ENCODE assay signal across 8 cellular contexts in the genomic region with DNA sequence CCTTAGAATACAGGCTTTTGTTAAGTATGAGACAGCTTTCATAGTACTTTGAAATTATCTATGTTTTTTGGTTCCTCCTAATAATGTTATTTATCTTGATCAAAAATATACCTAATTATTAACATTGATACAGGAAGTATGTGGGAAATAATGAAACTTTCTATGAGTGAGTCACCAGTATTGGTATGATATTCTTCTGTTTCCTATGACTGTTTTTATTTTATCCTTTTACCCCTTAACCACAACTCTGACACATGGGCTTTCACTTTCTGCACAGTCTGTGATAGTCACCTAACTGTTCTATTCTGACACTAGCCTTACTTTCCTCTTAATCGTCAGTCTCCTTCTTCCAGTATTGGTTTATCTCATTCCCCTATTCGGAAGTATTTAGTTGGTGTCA. TPM values are rescaled to one million over a fixed set of nuclear protein-coding genes. Genes with fewer than 3 reads are reported as not detected.
DNase-seq lines count a peak whose midpoint lies in the region; ATAC-seq, FAIRE-seq and TF ChIP-seq lines count a peak whose summit lies in the region.

No MANE protein-coding gene starts in this region.

- H3K9me3 ChIP-seq in astrocyte (ENCODE audit: insufficient read depth, low read depth, low read length) (no peaks in the 10 kb centered on the region), gastroesophageal sphincter (no peaks in the 10 kb centered on the region)

- peaks cover 1% of the 10 kb centered on the region for H3K36me3 Mint-ChIP-seq in astrocyte (ENCODE audit: low read depth, unreplicated experiment)
- no peaks in the 10 kb centered on the region for H3K36me3 Mint-ChIP-seq in type B pancreatic cell

- H3K4me1 Mint-ChIP-seq in astrocyte (ENCODE audit: low read depth, unreplicated experiment) (peaks cover 4% of the 10 kb centered on the region), type B pancreatic cell (ENCODE audit: unreplicated experiment) (no peaks in the 10 kb centered on the region)

- no peak for TF ChIP-seq EP300 in gastroesophageal sphincter (IDR thresholded peaks at IDR 0.05)

- no peak overlapping the region for H2AFZ ChIP-seq in KMS-11 (ENCODE audit: low read depth)
- H2AFZ ChIP-seq in astrocyte (ENCODE audit: low read depth, low read length), result no peak overlapping the region

- H3K36me3 ChIP-seq in KMS-11 (ENCODE audit: insufficient read depth), result no peaks in the 10 kb centered on the region
- no peaks in the 10 kb centered on the region for H3K36me3 ChIP-seq in astrocyte (ENCODE audit: insufficient read depth, low read length)
- peaks cover 0 to 30% of the 10 kb centered on the region in 2 donors for H3K36me3 ChIP-seq in gastroesophageal sphincter

- H3K27ac Mint-ChIP-seq in astrocyte (ENCODE audit: unreplicated experiment) (no peak overlapping the region), type B pancreatic cell (no peak overlapping the region)

- peak; percentile 81 for FAIRE-seq in astrocyte (lab: Jason Lieb, UNC)

- no peaks in the 10 kb centered on the region for H3K9me3 Mint-ChIP-seq in astrocyte (ENCODE audit: unreplicated experiment)
- H3K9me3 Mint-ChIP-seq in type B pancreatic cell, result no peaks in the 10 kb centered on the region

- WGBS in gastroesophageal sphincter (ENCODE audit: low coverage in 1 of 2), 2 donors, result 84 to 95% methylated on average over 2 of the region's 2 CpGs

- in situ Hi-C loops in G401 (cut with HindIII; ENCODE audit: low sequenced_read_pairs), result no loop called here

- TF ChIP-seq CTCF in KMS-11 (conservative IDR thresholded peaks at IDR 0.05; ENCODE audit: low read depth, low read length) (no peak), astrocyte (IDR thresholded peaks at IDR 0.05; ENCODE audit: insufficient read depth, low read depth, low read length) (no peak), type B pancreatic cell (conservative IDR thresholded peaks at IDR 0.05) (no peak), gastroesophageal sphincter (IDR thresholded peaks at IDR 0.05) (no peak)

- 0 out of 2 replicates have a peak, but pooled peaks cover 7% of the 10 kb centered on the region for H4K20me1 ChIP-seq in KMS-11 (ENCODE audit: insufficient read depth)
- H4K20me1 ChIP-seq in astrocyte (ENCODE audit: insufficient read depth, low read length), result no peaks in the 10 kb centered on the region

- H3K27ac ChIP-seq in KMS-11, result no peak overlapping the region
- H3K27ac ChIP-seq in astrocyte (ENCODE audit: low read depth, low read length), result no peak overlapping the region
- no peak overlapping the region for H3K27ac ChIP-seq in gastroesophageal sphincter

- H3K4me3 Mint-ChIP-seq in astrocyte (ENCODE audit: unreplicated experiment), result peak overlapping the region; percentile 9
- H3K4me3 Mint-ChIP-seq in type B pancreatic cell, result no peak overlapping the region

- TF ChIP-seq POLR2A in gastroesophageal sphincter (IDR thresholded peaks at IDR 0.05), result no peak

- ATAC-seq in GM18498 (IDR thresholded peaks at IDR 0.05; ENCODE audit: unreplicated experiment) (peak; percentile 45), GM21717 (IDR thresholded peaks at IDR 0.05; ENCODE audit: unreplicated experiment) (peak; percentile 53), gastroesophageal sphincter (no peak)

- no peaks in the 10 kb centered on the region for H3K27me3 Mint-ChIP-seq in astrocyte (ENCODE audit: low read depth, unreplicated experiment)
- H3K27me3 Mint-ChIP-seq in type B pancreatic cell, result no peaks in the 10 kb centered on the region

- no peak overlapping the region for H3K9ac ChIP-seq in KMS-11
- H3K9ac ChIP-seq in astrocyte (ENCODE audit: low read length), result no peak overlapping the region

- peak; percentile 57 for DNase-seq in astrocyte (ENCODE audit: low read depth)
- DNase-seq in G401 (ENCODE audit: low spot score), result no peak
- DNase-seq in superior temporal gyrus (ENCODE audit: extremely low spot score), result no peak
- DNase-seq in type B pancreatic cell (ENCODE audit: extremely low spot score, unreplicated experiment), result no peak

- H3K79me2 ChIP-seq in KMS-11 (ENCODE audit: insufficient read depth, low read depth) (peaks cover 6% of the 10 kb centered on the region; the same call in 1 of the 2 replicates), astrocyte (ENCODE audit: insufficient read depth, low read length) (peaks cover 10% of the 10 kb centered on the region)

- H3K4me1 ChIP-seq in KMS-11 (ENCODE audit: low read depth, poor library complexity, severe bottlenecking) (peaks cover 31% of the 10 kb centered on the region), astrocyte (ENCODE audit: insufficient read depth, low read length) (peaks cover 11% of the 10 kb centered on the region), gastroesophageal sphincter (peaks cover 0 to 12% (median 3%) of the 10 kb centered on the region in 3 donors)

- H3K4me3 ChIP-seq in KMS-11 (IDR thresholded peaks at IDR 0.05; ENCODE audit: insufficient read depth, low read depth, low read length) (no peak overlapping the region), astrocyte (ENCODE audit: insufficient read depth, low read depth, low read length) (peak overlapping the region; percentile 2), gastroesophageal sphincter (no peak overlapping the region)

- H3K27me3 ChIP-seq in KMS-11 (ENCODE audit: insufficient read depth, low read depth) (peaks cover 3% of the 10 kb centered on the region; the same call in 1 of the 2 replicates), astrocyte (ENCODE audit: insufficient read depth, low read length) (no peaks in the 10 kb centered on the region), gastroesophageal sphincter (no peaks in the 10 kb centered on the region)

- H3K4me2 ChIP-seq in KMS-11 (peak overlapping the region; percentile 36), astrocyte (ENCODE audit: low read length) (peak overlapping the region; percentile 57)

RNA-seq across cellular contexts. Expression of a gene that starts 4.7 kb away (rescaled TPM):
- total RNA-seq in astrocyte, result 2.8 and 3.3 TPM in 2 replicates
- 5.9 and 7.0 TPM in 2 replicates for total RNA-seq in G401 (2014; rRNA removed; shearing (Covaris generic))
- total RNA-seq in type B pancreatic cell (ENCODE audit: low replicate concordance), result 5.3 and 8.4 TPM in 2 replicates
- 10 to 100 TPM in 1 of 4 donors, 1 to 10 TPM in 3; 2.6 to 12.5 (median 5.7) TPM for total RNA-seq in gastroesophageal sphincter

RNA-seq across cellular contexts. Expression of a gene that starts 14.3 kb away (rescaled TPM):
- total RNA-seq in astrocyte (471 and 483 TPM in 2 replicates), type B pancreatic cell (ENCODE audit: low replicate concordance) (233 and 295 TPM in 2 replicates), gastroesophageal sphincter (100 to 1,000 TPM; 118 to 197 (median 153) TPM)
- 81.4 and 122 TPM in 2 replicates for total RNA-seq in G401 (2014; rRNA removed; shearing (Covaris generic))
